ENCODE assay signal across 16 cellular contexts in the genomic region with DNA sequence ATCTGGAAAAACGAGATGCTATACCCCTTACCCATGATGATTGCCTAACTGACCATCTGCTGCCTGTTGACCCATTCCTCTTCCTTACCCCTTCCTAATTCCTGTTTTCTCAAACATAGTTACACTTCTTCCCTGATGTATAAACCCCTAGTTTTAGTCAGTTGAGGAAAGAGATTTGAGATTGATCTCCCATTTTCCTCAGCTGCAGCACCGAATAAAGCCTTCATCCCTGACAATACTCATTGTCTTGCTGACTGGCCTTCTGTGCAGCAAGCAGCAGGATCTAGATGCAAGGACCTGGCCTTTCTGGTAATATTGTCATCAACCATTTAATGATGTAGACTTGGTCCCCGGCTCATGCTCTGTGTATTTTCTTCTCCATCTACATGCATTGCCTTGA. TPM values are rescaled to one million over a fixed set of nuclear protein-coding genes. Genes with fewer than 3 reads are reported as not detected.
DNase-seq lines count a peak whose midpoint lies in the region; FAIRE-seq and TF ChIP-seq lines count a peak whose summit lies in the region.
"Had no signal": no experiment of that assay in that cellular context is flagged by ENCODE, and none has a peak within 500 bp of the region (broad histone marks: within the 10 kb centered on the region; RNA-seq: fewer than 3 reads in every experiment).

No MANE protein-coding gene starts in this region.

- no peak for TF ChIP-seq POLR2A in Peyer's patch (IDR thresholded peaks at IDR 0.05)

- H3K79me2 ChIP-seq in KMS-11 (ENCODE audit: insufficient read depth, low read depth) = no peaks in the 10 kb centered on the region
- H3K79me2 ChIP-seq in astrocyte (ENCODE audit: insufficient read depth, low read length) = peaks cover 40% of the 10 kb centered on the region

- H3K4me2 ChIP-seq in KMS-11 = no peak overlapping the region
- no peak overlapping the region for H3K4me2 ChIP-seq in astrocyte (ENCODE audit: low read length)

- TF ChIP-seq CTCF in KMS-11 (conservative IDR thresholded peaks at IDR 0.05; ENCODE audit: low read depth, low read length) (no peak), astrocyte (IDR thresholded peaks at IDR 0.05; ENCODE audit: insufficient read depth, low read depth, low read length) (no peak), ascending aorta (IDR thresholded peaks at IDR 0.05) (no peak), Peyer's patch (IDR thresholded peaks at IDR 0.05) (no peak)

- H3K27me3 Mint-ChIP-seq in T-helper 1 cell treated with Interleukin-12 subunit alpha and Interleukin-12 subunit beta and Interleukin-4 antibody, amounts not matched to agents 30 μg/mL and 1 μg/mL, for 36 hours (ENCODE audit: low read depth) = peaks cover 3% of the 10 kb centered on the region
- peaks cover 3% of the 10 kb centered on the region for H3K27me3 Mint-ChIP-seq in astrocyte (ENCODE audit: low read depth, unreplicated experiment)

- FAIRE-seq in astrocyte (lab: Jason Lieb, UNC) = no peak
- FAIRE-seq: A204.1 had no signal

- DNase-seq in T-helper 1 cell (no peak), astrocyte (ENCODE audit: low read depth) (no peak), ascending aorta (ENCODE audit: low spot score in 2 of 2) (no peak), Peyer's patch (no peak), H7 (no peak)
- DNase-seq: DMS153; RPMI8226; stimulated activated CD4-positive, alpha-beta T cell treated with anti-CD3 and anti-CD28 coated beads, Interleukin-4, amount 100 ng/mL, for 24 hours had no signal

- peak overlapping the region; percentile 85 for H3K4me3 Mint-ChIP-seq in T-helper 1 cell treated with Interleukin-12 subunit alpha and Interleukin-12 subunit beta and Interleukin-4 antibody, amounts not matched to agents 30 μg/mL and 1 μg/mL, for 36 hours
- H3K4me3 Mint-ChIP-seq in astrocyte (ENCODE audit: unreplicated experiment) = peak overlapping the region; percentile 99

- H4K20me1 ChIP-seq in KMS-11 (ENCODE audit: insufficient read depth) (no peaks in the 10 kb centered on the region), astrocyte (ENCODE audit: insufficient read depth, low read length) (peaks cover 24% of the 10 kb centered on the region)

- H3K36me3 Mint-ChIP-seq in T-helper 1 cell treated with Interleukin-12 subunit alpha and Interleukin-12 subunit beta and Interleukin-4 antibody, amounts not matched to agents 30 μg/mL and 1 μg/mL, for 36 hours (ENCODE audit: low read depth) = peaks cover 49% of the 10 kb centered on the region
- H3K36me3 Mint-ChIP-seq in astrocyte (ENCODE audit: low read depth, unreplicated experiment) = peaks cover 14% of the 10 kb centered on the region

- H3K4me1 Mint-ChIP-seq in T-helper 1 cell treated with Interleukin-12 subunit alpha and Interleukin-12 subunit beta and Interleukin-4 antibody, amounts not matched to agents 30 μg/mL and 1 μg/mL, for 36 hours (ENCODE audit: low read depth) = peaks cover 19% of the 10 kb centered on the region
- peaks cover 7% of the 10 kb centered on the region for H3K4me1 Mint-ChIP-seq in astrocyte (ENCODE audit: low read depth, unreplicated experiment)

- H2AFZ ChIP-seq in KMS-11 (ENCODE audit: low read depth) = peak overlapping the region; percentile 92; the same call in 1 of the 2 replicates
- H2AFZ ChIP-seq in astrocyte (ENCODE audit: low read depth, low read length) = peak overlapping the region; percentile 100
- H2AFZ ChIP-seq in neuron (ENCODE audit: low read depth, low read length) = peak overlapping the region; percentile 91

- H3K9ac ChIP-seq in KMS-11 = no peak overlapping the region
- H3K9ac ChIP-seq in astrocyte (ENCODE audit: low read length) = no peak overlapping the region

- no peaks in the 10 kb centered on the region for H3K27me3 ChIP-seq in KMS-11 (ENCODE audit: insufficient read depth, low read depth)
- no peaks in the 10 kb centered on the region for H3K27me3 ChIP-seq in astrocyte (ENCODE audit: insufficient read depth, low read length)
- H3K27me3 ChIP-seq in neuron (ENCODE audit: insufficient read depth, low read length) = no peaks in the 10 kb centered on the region
- H3K27me3 ChIP-seq in ascending aorta = no peaks in the 10 kb centered on the region
- no peaks in the 10 kb centered on the region for H3K27me3 ChIP-seq in Peyer's patch
- no peaks in the 10 kb centered on the region for H3K27me3 ChIP-seq in H7 (ENCODE audit: control insufficient read depth, insufficient read depth, low read length)
- H3K27me3 ChIP-seq: suprapubic skin had no signal

- H3K4me3 ChIP-seq in KMS-11 (IDR thresholded peaks at IDR 0.05; ENCODE audit: insufficient read depth, low read depth, low read length) (no peak overlapping the region), astrocyte (ENCODE audit: insufficient read depth, low read depth, low read length) (no peak overlapping the region), neuron (ENCODE audit: low read length) (no peak overlapping the region), ascending aorta (peak overlapping the region in 1 of 2 donors; percentile 95), Peyer's patch (no peak overlapping the region), H7 (ENCODE audit: insufficient read depth, low read depth, low read length) (no peak overlapping the region)

- no peak overlapping the region for H3K27ac Mint-ChIP-seq in T-helper 1 cell treated with Interleukin-12 subunit alpha and Interleukin-12 subunit beta and Interleukin-4 antibody, amounts not matched to agents 30 μg/mL and 1 μg/mL, for 36 hours
- H3K27ac Mint-ChIP-seq in astrocyte (ENCODE audit: unreplicated experiment) = no peak overlapping the region

- H3K4me1 ChIP-seq in KMS-11 (ENCODE audit: low read depth, poor library complexity, severe bottlenecking) (no peaks in the 10 kb centered on the region), astrocyte (ENCODE audit: insufficient read depth, low read length) (peaks cover 3% of the 10 kb centered on the region), neuron (ENCODE audit: insufficient read depth, low read length) (peaks cover 6% of the 10 kb centered on the region), ascending aorta (peaks cover 0 to 8% of the 10 kb centered on the region in 2 donors), Peyer's patch (peaks cover 0 to 13% (median 5%) of the 10 kb centered on the region in 4 donors)

- peaks cover 8% of the 10 kb centered on the region for H3K9me3 ChIP-seq in astrocyte (ENCODE audit: insufficient read depth, low read depth, low read length)
- peaks cover 27% of the 10 kb centered on the region for H3K9me3 ChIP-seq in neuron (ENCODE audit: low read length)
- peaks cover 0 to 7% of the 10 kb centered on the region in 2 donors for H3K9me3 ChIP-seq in ascending aorta
- H3K9me3 ChIP-seq in Peyer's patch = no peaks in the 10 kb centered on the region
- H3K9me3 ChIP-seq: prostate gland, suprapubic skin had no signal

- no peaks in the 10 kb centered on the region for H3K36me3 ChIP-seq in KMS-11 (ENCODE audit: insufficient read depth)
- H3K36me3 ChIP-seq in astrocyte (ENCODE audit: insufficient read depth, low read length) = peaks cover 15% of the 10 kb centered on the region
- peaks cover 27% of the 10 kb centered on the region for H3K36me3 ChIP-seq in neuron (ENCODE audit: insufficient read depth, low read length)
- H3K36me3 ChIP-seq in ascending aorta = peaks cover 22% of the 10 kb centered on the region in 2 donors
- H3K36me3 ChIP-seq in Peyer's patch = peaks cover 0 to 20% (median 0%) of the 10 kb centered on the region in 3 donors
- H3K36me3 ChIP-seq in H7 (replicated peaks; ENCODE audit: control insufficient read depth, insufficient read depth, low read length) = peaks cover 9% of the 10 kb centered on the region
- H3K36me3 ChIP-seq: prostate gland had no signal

- no peak overlapping the region for H3K27ac ChIP-seq in KMS-11
- H3K27ac ChIP-seq in astrocyte (ENCODE audit: low read depth, low read length) = no peak overlapping the region
- no peak overlapping the region for H3K27ac ChIP-seq in ascending aorta
- H3K27ac ChIP-seq in Peyer's patch = no peak overlapping the region

- intact Hi-C loops in ascending aorta (cut with DNase I) = loop anchor here (2.0 to 5.0 kb wide), 2 partner anchors 18 to 52 kb away; partner anchors contain the start of gene ZNF805

- H3K9me3 Mint-ChIP-seq in T-helper 1 cell treated with Interleukin-12 subunit alpha and Interleukin-12 subunit beta and Interleukin-4 antibody, amounts not matched to agents 30 μg/mL and 1 μg/mL, for 36 hours = peaks cover 50% of the 10 kb centered on the region
- H3K9me3 Mint-ChIP-seq in astrocyte (ENCODE audit: unreplicated experiment) = peaks cover 33% of the 10 kb centered on the region

RNA-seq across cellular contexts. Expression of gene ZNF264, which starts 1.0 kb away (rescaled TPM):
- total RNA-seq in astrocyte (25.5 and 26.5 TPM in 2 replicates), ascending aorta (183 TPM), Peyer's patch (10 to 100 TPM; 18.7 to 57.7 (median 23.3) TPM)
- 13.9 and 18.8 TPM in 2 replicates for total RNA-seq in H7 (2014; rRNA removed; shearing (Covaris generic))

RNA-seq across cellular contexts. Expression of gene DUXA, which starts 23.0 kb away (rescaled TPM):
- total RNA-seq in astrocyte = not detected in 2 replicates
- total RNA-seq in ascending aorta = not detected
- total RNA-seq in Peyer's patch = not detected
- not detected in 2 replicates for total RNA-seq in H7 (2014; rRNA removed; shearing (Covaris generic))
- total RNA-seq: left lobe of liver, M059J, prostate gland, suprapubic skin had no signal

RNA-seq across cellular contexts. Expression of gene AURKC, which starts 40.5 kb away (rescaled TPM):
- total RNA-seq in astrocyte = 1.2 and 1.6 TPM in 2 replicates
- total RNA-seq in ascending aorta = not detected
- 1 to 10 TPM in 1 of 4 donors, not detected in 3; 5.1 TPM for total RNA-seq in Peyer's patch
- 8.5 and 16.3 TPM in 2 replicates for total RNA-seq in H7 (2014; rRNA removed; shearing (Covaris generic))

RNA-seq across cellular contexts. Expression of gene ZIM3, which starts 45.3 kb away (rescaled TPM):
- total RNA-seq in astrocyte = not detected in 2 replicates
- total RNA-seq in ascending aorta = not detected
- total RNA-seq in Peyer's patch = not detected
- total RNA-seq in H7 (2014; rRNA removed; shearing (Covaris generic)) = not detected in 2 replicates
- total RNA-seq: left lobe of liver, M059J, suprapubic skin had no signal

RNA-seq across cellular contexts. Expression of gene ZNF805, which starts 50.1 kb away (rescaled TPM):
- 21.7 and 23.8 TPM in 2 replicates for total RNA-seq in astrocyte
- total RNA-seq in ascending aorta = 22.8 TPM
- 10 to 100 TPM in 2 of 4 donors, 1 to 10 TPM in 2; 7.4 to 17.0 (median 10.1) TPM for total RNA-seq in Peyer's patch
- total RNA-seq in H7 (2014; rRNA removed; shearing (Covaris generic)) = 13.1 and 15.1 TPM in 2 replicates
